1 cellular context compared by ENCODE assay signal in genomic region chr3:42205800-42206514, GRCh38.
TF ChIP-seq lines count a peak whose summit lies in the region.

No MANE protein-coding gene starts in this region.

TF ChIP-seq in GM12878, 131 proteins besides CTCF, POLR2A, EP300 and RAD21 (continued from another document):
- TF ChIP-seq EGR1 (IDR thresholded peaks at IDR 0.05; ENCODE audit: borderline replicate concordance in 1 of 2, low read depth in 2 of 2, low read length in 2 of 2) (no peak), ESRRA (IDR thresholded peaks at IDR 0.05; ENCODE audit: low read length) (no peak), BCL3 (IDR thresholded peaks at IDR 0.05; ENCODE audit: borderline replicate concordance, insufficient read depth, low read depth, low read length, poor library complexity, severe bottlenecking) (peak; percentile 52), NR2C2 (IDR thresholded peaks at IDR 0.05; ENCODE audit: borderline replicate concordance, control insufficient read depth, insufficient read length, low read depth) (no peak), FOS (IDR thresholded peaks at IDR 0.05; ENCODE audit: borderline replicate concordance, extremely low read depth, insufficient read length) (no peak), RUNX3 (IDR thresholded peaks at IDR 0.05; ENCODE audit: low read length) (peak; percentile 22; the same call in 1 of the 2 replicates), ATF7 (IDR thresholded peaks at IDR 0.05; ENCODE audit: low read depth) (peak; percentile 20; the same call in 1 of the 2 replicates), SKIL (IDR thresholded peaks at IDR 0.05; ENCODE audit: low read depth, poor library complexity, severe bottlenecking) (no peak), ATF2 (IDR thresholded peaks at IDR 0.05; ENCODE audit: low read length) (peak; percentile 48), PKNOX1 (IDR thresholded peaks at IDR 0.05) (peak; percentile 32; the same call in 1 of the 2 replicates), IKZF2 (IDR thresholded peaks at IDR 0.05) (peak in 1 of 2 experiments; percentile 43; a peak in 2 of 4 replicates), FOXM1 (IDR thresholded peaks at IDR 0.05; ENCODE audit: low read depth, low read length) (peak; percentile 19; the same call in 1 of the 2 replicates), HDGF (IDR thresholded peaks at IDR 0.05) (no peak), SUPT20H (IDR thresholded peaks at IDR 0.05; ENCODE audit: borderline replicate concordance, control insufficient read depth, low read depth, low read length) (no peak), ZZZ3 (IDR thresholded peaks at IDR 0.05; ENCODE audit: control insufficient read depth, insufficient read length, low read depth) (no peak), SP1 (IDR thresholded peaks at IDR 0.05; ENCODE audit: low read depth, low read length) (no peak), PAX5 (IDR thresholded peaks at IDR 0.05; ENCODE audit: borderline replicate concordance, low read depth, low read length) (peak; percentile 53; the same call in 1 of the 2 replicates), NFYA (IDR thresholded peaks at IDR 0.05; ENCODE audit: borderline replicate concordance, low read depth, low read length) (no peak), BRCA1 (IDR thresholded peaks at IDR 0.05; ENCODE audit: low read depth, low read length) (no peak), NFIC (IDR thresholded peaks at IDR 0.05; ENCODE audit: low read depth, low read length) (0 out of 2 replicates have a peak, but pooled peaks have one; percentile 36), MYB (IDR thresholded peaks at IDR 0.05; ENCODE audit: borderline replicate concordance, low read depth, low read length) (no peak)
- TF ChIP-seq, protein P1, sequence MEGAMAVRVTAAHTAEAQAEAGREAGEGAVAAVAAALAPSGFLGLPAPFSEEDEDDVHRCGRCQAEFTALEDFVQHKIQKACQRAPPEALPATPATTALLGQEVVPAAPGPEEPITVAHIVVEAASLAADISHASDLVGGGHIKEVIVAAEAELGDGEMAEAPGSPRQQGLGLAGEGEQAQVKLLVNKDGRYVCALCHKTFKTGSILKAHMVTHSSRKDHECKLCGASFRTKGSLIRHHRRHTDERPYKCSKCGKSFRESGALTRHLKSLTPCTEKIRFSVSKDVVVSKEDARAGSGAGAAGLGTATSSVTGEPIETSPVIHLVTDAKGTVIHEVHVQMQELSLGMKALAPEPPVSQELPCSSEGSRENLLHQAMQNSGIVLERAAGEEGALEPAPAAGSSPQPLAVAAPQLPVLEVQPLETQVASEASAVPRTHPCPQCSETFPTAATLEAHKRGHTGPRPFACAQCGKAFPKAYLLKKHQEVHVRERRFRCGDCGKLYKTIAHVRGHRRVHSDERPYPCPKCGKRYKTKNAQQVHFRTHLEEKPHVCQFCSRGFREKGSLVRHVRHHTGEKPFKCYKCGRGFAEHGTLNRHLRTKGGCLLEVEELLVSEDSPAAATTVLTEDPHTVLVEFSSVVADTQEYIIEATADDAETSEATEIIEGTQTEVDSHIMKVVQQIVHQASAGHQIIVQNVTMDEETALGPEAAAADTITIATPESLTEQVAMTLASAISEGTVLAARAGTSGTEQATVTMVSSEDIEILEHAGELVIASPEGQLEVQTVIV (IDR thresholded peaks at IDR 0.05; ENCODE audit: borderline replicate concordance, partially characterized antibody): no peak
